ENCODE assay signal across 8 cellular contexts in the genomic region with DNA sequence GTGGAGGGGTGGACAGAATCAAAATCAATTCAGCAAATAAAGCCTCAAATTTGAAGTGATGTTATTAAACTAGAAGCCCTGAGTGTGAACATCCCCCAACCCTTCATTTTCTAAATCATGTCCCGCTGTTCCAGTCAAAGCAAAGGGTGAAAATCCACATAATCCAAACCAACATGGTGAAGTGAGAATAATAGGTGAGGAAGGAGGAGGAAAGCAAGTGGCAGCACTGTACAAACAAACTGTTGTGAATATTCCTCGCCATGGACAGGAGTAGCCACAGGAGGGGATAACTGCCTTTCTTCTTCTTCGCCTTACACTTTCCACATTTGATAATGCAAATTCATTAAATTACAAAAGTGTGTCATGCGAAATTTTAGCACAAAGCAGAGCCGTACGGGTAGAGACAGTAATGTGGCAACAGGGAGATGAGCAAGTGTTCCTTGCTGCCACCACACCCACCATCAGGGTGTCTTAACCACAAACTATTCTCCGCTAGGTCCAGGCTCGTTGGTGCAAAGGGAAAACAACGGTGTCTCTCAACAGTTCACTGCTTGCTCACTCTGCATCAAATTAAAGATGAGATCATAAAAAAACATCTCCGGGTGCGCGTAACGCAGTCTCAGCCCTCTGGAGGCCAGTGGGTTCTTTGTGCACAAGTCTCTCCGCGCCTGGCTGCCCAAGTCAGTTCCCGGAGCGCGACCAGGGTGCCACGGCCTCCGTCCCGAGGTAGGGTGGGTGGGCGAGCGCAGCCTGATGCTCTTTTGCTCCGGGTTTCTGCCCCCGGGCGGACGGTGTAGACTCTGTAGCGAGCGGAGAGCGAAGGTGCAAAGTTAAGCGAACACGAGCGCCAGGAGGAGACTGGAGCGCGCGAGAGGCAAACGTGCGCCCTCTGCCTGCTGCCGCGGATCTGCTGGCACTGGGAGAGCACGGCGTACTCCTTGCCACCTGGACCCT. TPM values are rescaled to one million over a fixed set of nuclear protein-coding genes. Genes with fewer than 3 reads are reported as not detected.
A peak's percentile ranks its signal among the peaks of the same experiment; 100 is the strongest.
DNase-seq lines count a peak whose midpoint lies in the region; TF ChIP-seq lines count a peak whose summit lies in the region.

No MANE protein-coding gene starts in this region.

- H3K36me3 Mint-ChIP-seq in T-helper 2 cell treated with Interferon-gamma antibody and Interleukin-4, amounts not matched to agents 5 μg/mL and 100 μg/mL, for 36 hours (ENCODE audit: low read depth) = no peaks in the 10 kb centered on the region

- no peaks in the 10 kb centered on the region for H3K4me1 ChIP-seq in ectodermal cell (ENCODE audit: control insufficient read depth, insufficient read depth, low read length)

- peaks cover 12% of the 10 kb centered on the region for H3K27me3 Mint-ChIP-seq in T-helper 2 cell treated with Interferon-gamma antibody and Interleukin-4, amounts not matched to agents 5 μg/mL and 100 μg/mL, for 36 hours (ENCODE audit: low read depth)

- TF ChIP-seq CTCF in GM20000 (IDR thresholded peaks at IDR 0.05; ENCODE audit: extremely low read depth, missing control alignments) (peak; percentile 76), lower leg skin (IDR thresholded peaks at IDR 0.05) (no peak)

- WGBS in ectodermal cell, 2 experiments = 7 to 8% methylated on average over 39 to 41 of the region's 42 CpGs
- WGBS in lower leg skin, 2 donors = 5 to 8% methylated on average over 25 to 42 of the region's 42 CpGs

- intact Hi-C loops in lower leg skin (cut with DNase I; ENCODE audit: low total_unique reads) = no loop called here

- H3K27me3 ChIP-seq in ectodermal cell (ENCODE audit: control insufficient read depth, insufficient read depth, low read length, poor library complexity, severe bottlenecking) = peaks cover 13% of the 10 kb centered on the region

- H3K27ac ChIP-seq in ectodermal cell (ENCODE audit: insufficient read depth, low read depth, low read length, poor library complexity, severe bottlenecking) = peak overlapping the region; percentile 67

- TF ChIP-seq POLR2A in lower leg skin (IDR thresholded peaks at IDR 0.05) = no peak

- no peaks in the 10 kb centered on the region for H3K9me3 ChIP-seq in ectodermal cell (ENCODE audit: control insufficient read depth, low read length)

- peaks cover 3% of the 10 kb centered on the region for H3K4me1 Mint-ChIP-seq in T-helper 2 cell treated with Interferon-gamma antibody and Interleukin-4, amounts not matched to agents 5 μg/mL and 100 μg/mL, for 36 hours (ENCODE audit: low read depth)

- H3K4me3 ChIP-seq in ectodermal cell (ENCODE audit: insufficient read depth, low read depth, low read length) = peak overlapping the region; percentile 56
- H3K4me3 ChIP-seq in lower leg skin (ENCODE audit: low read depth, poor library complexity, severe bottlenecking) = peak overlapping the region; percentile 12

- H3K4me3 Mint-ChIP-seq in T-helper 2 cell treated with Interferon-gamma antibody and Interleukin-4, amounts not matched to agents 5 μg/mL and 100 μg/mL, for 36 hours = peak overlapping the region; percentile 67

- DNase-seq in DMS 273 (lab: John Stamatoyannopoulos, UW; ENCODE audit: unreplicated experiment) (peak; percentile 91), GM20000 (ENCODE audit: low spot score) (peak; percentile 12), HK-2 (ENCODE audit: unreplicated experiment) (peak; percentile 32), lower leg skin (ENCODE audit: low spot score in 2 of 2) (peak; percentile 16 to 87), NOMO-1 treated with DMSO at 0.1 percent for 48 hours (lab: John Stamatoyannopoulos, UW; ENCODE audit: unreplicated experiment) (no peak)
- DNase-seq in T-helper 2 cell treated with Interferon-gamma antibody and Interleukin-4, amounts not matched to agents 5 μg/mL and 100 μg/mL, for 36 hours (ENCODE audit: low spot score) = peak; percentile 6
- DNase-seq in stimulated activated naive CD4-positive, alpha-beta T cell treated with Interleukin-2 at 50 U/mL for 16 hours (lab: John Stamatoyannopoulos, UW) = peak; percentile 2

- no peaks in the 10 kb centered on the region for H3K36me3 ChIP-seq in ectodermal cell (ENCODE audit: control insufficient read depth, insufficient read depth, low read length)

- no peaks in the 10 kb centered on the region for H3K9me3 Mint-ChIP-seq in T-helper 2 cell treated with Interferon-gamma antibody and Interleukin-4, amounts not matched to agents 5 μg/mL and 100 μg/mL, for 36 hours

- no peak overlapping the region for H3K27ac Mint-ChIP-seq in T-helper 2 cell treated with Interferon-gamma antibody and Interleukin-4, amounts not matched to agents 5 μg/mL and 100 μg/mL, for 36 hours

RNA-seq across cellular contexts. Expression of a gene that starts 6.7 kb away (rescaled TPM):
- polyA plus RNA-seq in ectodermal cell (2013, experiment 1 of 4) = 1.1 TPM
- 0.80 TPM for polyA plus RNA-seq in ectodermal cell (2013, experiment 2 of 4)
- polyA plus RNA-seq in ectodermal cell (2013, experiment 3 of 4) = 1.6 TPM
- 2.3 TPM for polyA plus RNA-seq in ectodermal cell (2013, experiment 4 of 4)
- 1 to 10 TPM in 2 of 4 donors, under 1 TPM in 2; 0.30 to 2.8 (median 1.0) TPM for total RNA-seq in lower leg skin
